In the genomic region with DNA sequence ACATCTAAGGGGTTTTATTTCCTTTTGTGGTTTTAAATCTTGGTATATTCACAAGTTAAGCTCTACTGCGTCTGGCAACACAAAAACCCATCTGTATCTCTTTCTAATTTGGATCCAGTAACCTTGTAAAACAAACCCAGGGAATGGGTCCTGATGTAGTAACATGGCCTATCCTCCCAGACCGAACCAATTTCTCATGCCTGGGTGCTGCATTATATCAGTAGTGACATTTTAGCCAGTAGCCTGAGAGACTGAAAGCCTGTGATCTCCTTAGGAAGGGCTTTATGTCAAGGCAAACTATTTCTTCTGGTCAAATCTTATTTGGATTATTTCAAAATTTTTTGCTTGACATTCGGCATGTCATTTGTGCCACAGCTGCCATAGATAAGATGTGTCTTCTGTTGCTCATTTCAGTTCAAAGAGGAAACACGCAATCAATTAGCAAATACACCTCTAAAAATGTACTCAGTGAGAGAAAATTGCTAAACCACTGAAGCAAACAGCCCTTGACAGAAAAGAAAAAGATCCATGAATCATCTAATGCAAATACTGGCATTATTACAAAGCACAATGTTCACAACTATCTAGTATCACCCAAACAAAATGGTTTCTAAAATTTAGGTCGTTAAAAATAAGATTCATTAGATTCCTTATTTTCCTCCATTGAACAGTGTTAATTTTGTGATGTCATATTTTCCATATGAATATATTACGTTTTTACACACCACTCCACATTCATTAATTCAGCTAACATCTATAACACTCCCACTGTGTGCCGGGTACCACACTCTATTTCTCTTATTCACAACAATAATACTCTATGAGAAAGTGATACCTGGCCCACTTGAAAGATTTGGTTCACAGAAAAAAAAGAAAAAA, we compare ENCODE assay signal across 11 cellular contexts. TPM values are rescaled to one million over a fixed set of nuclear protein-coding genes. Genes with fewer than 3 reads are reported as not detected.
A peak's percentile ranks its signal among the peaks of the same experiment; 100 is the strongest.
DNase-seq lines count a peak whose midpoint lies in the region; ATAC-seq, FAIRE-seq and TF ChIP-seq lines count a peak whose summit lies in the region.
"Had no signal": no experiment of that assay in that cellular context is flagged by ENCODE, and none has a peak within 500 bp of the region (broad histone marks: within the 10 kb centered on the region; RNA-seq: fewer than 3 reads in every experiment).

No MANE protein-coding gene starts in this region.

- intact Hi-C loops in heart right ventricle (cut with DNase I) = no loop called here
- intact Hi-C loops in Right ventricle myocardium superior (cut with DNase I) = no loop called here
- intact Hi-C loops in upper lobe of right lung (cut with DNase I) = no loop called here

- ATAC-seq in heart right ventricle = no peak
- no peak for ATAC-seq in Right ventricle myocardium superior (ENCODE audit: poor library complexity)
- no peak for ATAC-seq in upper lobe of right lung
- no peak for ATAC-seq in HG03095 (IDR thresholded peaks at IDR 0.05; ENCODE audit: unreplicated experiment)
- ATAC-seq: effector memory CD8-positive, alpha-beta T cell had no signal

- peaks cover 10% of the 10 kb centered on the region for H4K20me1 ChIP-seq in keratinocyte (ENCODE audit: control insufficient read depth, extremely low read depth, insufficient read depth, low read length)

- WGBS in heart right ventricle, 2 donors = 58 to 62% methylated on average over 7 of the region's 7 CpGs

- H3K4me2 ChIP-seq in keratinocyte (ENCODE audit: control insufficient read depth, extremely low read depth, insufficient read depth, low read depth, low read length) = peak overlapping the region; percentile 94

- peaks cover 86% of the 10 kb centered on the region for H3K79me2 ChIP-seq in keratinocyte (ENCODE audit: control insufficient read depth, insufficient read depth, low read length)

- FAIRE-seq in keratinocyte (lab: Jason Lieb, UNC) = no peak

- H3K27me3 ChIP-seq in heart right ventricle (no peaks in the 10 kb centered on the region), keratinocyte (ENCODE audit: control insufficient read depth, extremely low read depth, insufficient read depth, low read length) (no peaks in the 10 kb centered on the region), upper lobe of right lung (no peaks in the 10 kb centered on the region)

- H3K4me3 ChIP-seq in heart right ventricle (peak overlapping the region in 1 of 10 donors; percentile 92), keratinocyte (ENCODE audit: control insufficient read depth in 2 of 3, extremely low read depth in 1 of 3, insufficient read depth in 2 of 3, low read depth in 1 of 3, low read length in 3 of 3) (peak overlapping the region in 2 of 3 experiments; percentile 3 to 32), upper lobe of right lung (no peak overlapping the region)

- peak overlapping the region in 7 of 10 donors; percentile 26 to 99 (median 98) for H3K27ac ChIP-seq in heart right ventricle
- H3K27ac ChIP-seq in keratinocyte (ENCODE audit: control insufficient read depth, insufficient read depth, low read length) = peak overlapping the region; percentile 56
- peak overlapping the region; percentile 60 for H3K27ac ChIP-seq in upper lobe of right lung

- H3K9me3 ChIP-seq in heart right ventricle = no peaks in the 10 kb centered on the region
- H3K9me3 ChIP-seq in keratinocyte (ENCODE audit: control insufficient read depth, low read depth, low read length) = no peaks in the 10 kb centered on the region
- no peaks in the 10 kb centered on the region for H3K9me3 ChIP-seq in upper lobe of right lung

- dilution Hi-C loops in keratinocyte (cut with MboI; ENCODE audit: extremely low pct_ligation_motif_present, low sequenced_read_pairs) = no loop called here

- H2AFZ ChIP-seq in keratinocyte (ENCODE audit: control insufficient read depth, low read length) = no peak overlapping the region

- TF ChIP-seq CTCF in heart right ventricle (IDR thresholded peaks at IDR 0.05) (no peak), keratinocyte (optimal IDR thresholded peaks at IDR 0.05 in 1 of 3, IDR thresholded peaks at IDR 0.05 in 1 of 3, conservative IDR thresholded peaks at IDR 0.05 in 1 of 3; ENCODE audit: extremely low read depth in 1 of 3, insufficient read depth in 2 of 3, low read length in 3 of 3) (no peak), upper lobe of right lung (IDR thresholded peaks at IDR 0.05) (no peak)

- H3K4me1 ChIP-seq in heart right ventricle (peaks cover 11 to 86% (median 83%) of the 10 kb centered on the region in 9 donors), keratinocyte (ENCODE audit: control insufficient read depth, extremely low read depth, insufficient read depth, low read length) (peaks cover 48% of the 10 kb centered on the region), upper lobe of right lung (peaks cover 60% of the 10 kb centered on the region)

- no peaks in the 10 kb centered on the region for H3K36me3 ChIP-seq in heart right ventricle
- H3K36me3 ChIP-seq in keratinocyte (ENCODE audit: control insufficient read depth in 2 of 2, extremely low read depth in 1 of 2, insufficient read depth in 2 of 2, low read length in 2 of 2) = no peaks in the 10 kb centered on the region
- H3K36me3 ChIP-seq in upper lobe of right lung = no peaks in the 10 kb centered on the region

- H3K9me1 ChIP-seq in keratinocyte (ENCODE audit: control insufficient read depth, extremely low read depth, insufficient read depth, low read length) = no peaks in the 10 kb centered on the region

- H3K9ac ChIP-seq in keratinocyte (ENCODE audit: control insufficient read depth, extremely low read depth, insufficient read depth, low read length) = peak overlapping the region; percentile 38

- no peak for DNase-seq in heart right ventricle
- no peak for DNase-seq in Right ventricle myocardium superior
- peak; percentile 78 for DNase-seq in SIG-M5 treated with dmso at 0.1 percent for 504 hours (lab: John Stamatoyannopoulos, UW; ENCODE audit: unreplicated experiment)
- DNase-seq in keratinocyte (ENCODE audit: low read depth, low spot score) = no peak
- no peak for DNase-seq in upper lobe of right lung
- no peak for DNase-seq in effector CD8-positive, alpha-beta T cell (lab: John Stamatoyannopoulos, UW)
- DNase-seq in globus pallidus (ENCODE audit: low spot score) = no peak
- DNase-seq: CD4-positive, alpha-beta memory T cell; effector memory CD8-positive, alpha-beta T cell; stimulated activated CD4-positive, alpha-beta T cell treated with anti-CD3 and anti-CD28 coated beads, Interleukin-1b, Interleukin-23, amount 100 ng/mL, for 48 hours had no signal

RNA-seq across cellular contexts. Expression of gene NPTN, which starts 4.0 kb away (rescaled TPM):
- total RNA-seq in heart right ventricle (100 to 1,000 TPM; 167 to 212 (median 188) TPM), Right ventricle myocardium superior (188 TPM), upper lobe of right lung (131 TPM)
- polyA plus RNA-seq in heart right ventricle (100 to 1,000 TPM in 1 of 2 donors, 10 to 100 TPM in 1; 89.9 to 121 TPM), keratinocyte (137 to 282 TPM (median 223 TPM) in 3 replicates)
- polyA plus RNA-seq in keratinocyte (2011; ENCODE audit: low read depth) = 212 TPM
- 117 and 166 TPM in 2 replicates for polyA plus RNA-seq in keratinocyte (2011; cell fraction: cytosol; rRNA removed)
- polyA plus RNA-seq in keratinocyte (2011; cell fraction: nucleus; rRNA removed) = 442 and 516 TPM in 2 replicates
- 86.1 and 170 TPM in 2 replicates for polyA plus RNA-seq in keratinocyte (2012; ENCODE audit: low replicate concordance)
- polyA minus RNA-seq in keratinocyte = 98.3 to 190 TPM (median 181 TPM) in 3 replicates
- 73.1 TPM for polyA minus RNA-seq in keratinocyte (2011; cell fraction: cytosol; rRNA and poly(A)+ RNA removed)
- polyA minus RNA-seq in keratinocyte (2011; cell fraction: nucleus; rRNA and poly(A)+ RNA removed) = 140 and 258 TPM in 2 replicates

RNA-seq across cellular contexts. Expression of gene CD276, which starts 55.0 kb away (rescaled TPM):
- 10 to 100 TPM; 26.5 to 77.1 (median 38.1) TPM for total RNA-seq in heart right ventricle
- polyA plus RNA-seq in heart right ventricle = 10 to 100 TPM; 34.2 to 45.1 TPM
- total RNA-seq in Right ventricle myocardium superior = 36.5 TPM
- polyA plus RNA-seq in keratinocyte = 48.9 to 135 TPM (median 62.9 TPM) in 3 replicates
- 77.5 TPM for polyA plus RNA-seq in keratinocyte (2011; ENCODE audit: low read depth)
- 53.7 and 79.5 TPM in 2 replicates for polyA plus RNA-seq in keratinocyte (2011; cell fraction: cytosol; rRNA removed)
- polyA plus RNA-seq in keratinocyte (2011; cell fraction: nucleus; rRNA removed) = 168 and 214 TPM in 2 replicates
- polyA plus RNA-seq in keratinocyte (2012; ENCODE audit: low replicate concordance) = 49.3 and 162 TPM in 2 replicates
- polyA minus RNA-seq in keratinocyte = 74.5 to 299 TPM (median 92.7 TPM) in 3 replicates
- polyA minus RNA-seq in keratinocyte (2011; cell fraction: cytosol; rRNA and poly(A)+ RNA removed) = 124 TPM
- 144 and 149 TPM in 2 replicates for polyA minus RNA-seq in keratinocyte (2011; cell fraction: nucleus; rRNA and poly(A)+ RNA removed)
- total RNA-seq in upper lobe of right lung = 60.8 TPM
- polyA plus RNA-seq: CD4-positive, alpha-beta memory T cell had no signal
